In genomic region chr3:50350213-50350526, GRCh38 we compare ENCODE assay signal across 8 cellular contexts. TPM values are rescaled to one million over a fixed set of nuclear protein-coding genes. Genes with fewer than 3 reads are reported as not detected.
A peak's percentile ranks its signal among the peaks of the same experiment; 100 is the strongest.
DNase-seq lines count a peak whose midpoint lies in the region; ATAC-seq and TF ChIP-seq lines count a peak whose summit lies in the region.

No MANE protein-coding gene starts in this region.

- peak overlapping the region; percentile 96 to 100 (median 99) for H3K27ac Mint-ChIP-seq in naive thymus-derived CD4-positive, alpha-beta T cell

- peak overlapping the region; percentile 97 for H3K4me3 ChIP-seq in AG10803 (ENCODE audit: low read length)
- peak overlapping the region; percentile 59 for H3K4me3 ChIP-seq in colonic mucosa
- H3K4me3 ChIP-seq in naive thymus-derived CD4-positive, alpha-beta T cell (ENCODE audit: low read length) = peak overlapping the region; percentile 90

- no peaks in the 10 kb centered on the region for H3K9me3 ChIP-seq in KOPT-K1 (ENCODE audit: insufficient read depth, low read length, poor library complexity, severe bottlenecking)
- H3K9me3 ChIP-seq in colonic mucosa = no peaks in the 10 kb centered on the region
- no peaks in the 10 kb centered on the region for H3K9me3 ChIP-seq in naive thymus-derived CD4-positive, alpha-beta T cell (ENCODE audit: control insufficient read depth in 2 of 3, low read length in 3 of 3)

- TF ChIP-seq CTCF in AG10803 (conservative IDR thresholded peaks at IDR 0.05; ENCODE audit: low read length) = no peak
- no peak for TF ChIP-seq CTCF in colonic mucosa (IDR thresholded peaks at IDR 0.05)

- no peak for ATAC-seq in naive thymus-derived CD4-positive, alpha-beta T cell
- ATAC-seq in GM18861 (IDR thresholded peaks at IDR 0.05; ENCODE audit: unreplicated experiment) = no peak
- no peak for ATAC-seq in GM18511 (IDR thresholded peaks at IDR 0.05; ENCODE audit: unreplicated experiment)

- H3K4me1 ChIP-seq in colonic mucosa = peaks cover 21% of the 10 kb centered on the region
- H3K4me1 ChIP-seq in naive thymus-derived CD4-positive, alpha-beta T cell (ENCODE audit: control insufficient read depth in 2 of 2, insufficient read depth in 2 of 2, low read length in 2 of 2) = peaks cover 32 to 36% of the 10 kb centered on the region in 2 donors

- intact Hi-C loops in colonic mucosa (cut with DNase I) = no loop called here
- intact Hi-C loops in naive thymus-derived CD4-positive, alpha-beta T cell (cut with micrococcal nuclease) = loop anchor here (1.0 to 10.0 kb wide), 15 partner anchors 13 to 1635 kb away; partner anchors contain the start of genes HYAL3 (in 2 of the 2), NAA80 (in 2 of the 2), DCAF1 (in 1 of the 2) and GNAI2 (in 1 of the 2)

- H3K36me3 Mint-ChIP-seq in naive thymus-derived CD4-positive, alpha-beta T cell = peaks cover 0 to 30% (median 7%) of the 10 kb centered on the region in 5 donors

- CTCF ChIA-PET in naive thymus-derived CD4-positive, alpha-beta T cell (lab: Charles Lee) = interaction anchor here (0.6 to 4.5 kb wide), 7 partner anchors 9 to 325 kb away, joined by 3 to 21 read pairs (median 3); partner anchors contain the start of genes DOCK3, HYAL3, NAA80 and RASSF1

- H3K27ac ChIP-seq in KOPT-K1 (ENCODE audit: low read depth, low read length, poor library complexity, severe bottlenecking) (peak overlapping the region; percentile 78), colonic mucosa (peak overlapping the region; percentile 85)
- peak overlapping the region; percentile 93 for H3K27ac ChIP-seq in naive thymus-derived CD4-positive, alpha-beta T cell (ENCODE audit: low read depth, low read length)

- H3K36me3 ChIP-seq in KOPT-K1 (ENCODE audit: insufficient read depth, low read length) = peaks cover 57% of the 10 kb centered on the region
- peaks cover 7% of the 10 kb centered on the region for H3K36me3 ChIP-seq in colonic mucosa
- H3K36me3 ChIP-seq in naive thymus-derived CD4-positive, alpha-beta T cell (ENCODE audit: control insufficient read depth in 2 of 3, insufficient read depth in 3 of 3, low read length in 3 of 3) = peaks cover 0 to 54% (median 0%) of the 10 kb centered on the region in 3 experiments

- DNase-seq in AG10803 (ENCODE audit: low read depth) (no peak), colonic mucosa (no peak), superior temporal gyrus (ENCODE audit: extremely low spot score) (no peak), NCI-H774 (lab: John Stamatoyannopoulos, UW) (no peak)
- no peak for DNase-seq in naive thymus-derived CD4-positive, alpha-beta T cell

- no peaks in the 10 kb centered on the region for H3K27me3 Mint-ChIP-seq in naive thymus-derived CD4-positive, alpha-beta T cell

- POLR2A ChIA-PET in naive thymus-derived CD4-positive, alpha-beta T cell (lab: Charles Lee) = interaction anchor here (0.7 to 34.0 kb wide), 10 partner anchors 6 to 1927 kb away, joined by 3 to 656 read pairs (median 12); partner anchors contain the start of genes C3orf18, CYB561D2, GNAI2 and HEMK1

- peak overlapping the region; percentile 86 to 99 (median 96) for H3K4me3 Mint-ChIP-seq in naive thymus-derived CD4-positive, alpha-beta T cell

- H3K4me1 Mint-ChIP-seq in naive thymus-derived CD4-positive, alpha-beta T cell = peaks cover 19 to 77% (median 61%) of the 10 kb centered on the region in 7 donors

- no peaks in the 10 kb centered on the region for H3K27me3 ChIP-seq in colonic mucosa
- no peaks in the 10 kb centered on the region for H3K27me3 ChIP-seq in naive thymus-derived CD4-positive, alpha-beta T cell (ENCODE audit: control insufficient read depth in 2 of 2, insufficient read depth in 2 of 2, low read length in 2 of 2)

- peak overlapping the region; percentile 71 to 92 for H3K9ac ChIP-seq in colonic mucosa (ENCODE audit: low read depth in 2 of 2, low read length in 2 of 2)

- H3K9me3 Mint-ChIP-seq in naive thymus-derived CD4-positive, alpha-beta T cell = no peaks in the 10 kb centered on the region

RNA-seq across cellular contexts. Expression of gene NPRL2, which starts 0.4 kb away (rescaled TPM):
- 10 to 100 TPM; 23.2 to 29.6 TPM for total RNA-seq in colonic mucosa
- total RNA-seq in naive thymus-derived CD4-positive, alpha-beta T cell = 10 to 100 TPM; 35.3 to 48.9 (median 47.7) TPM
- 10 to 100 TPM; 27.2 to 36.2 TPM for polyA plus RNA-seq in naive thymus-derived CD4-positive, alpha-beta T cell

RNA-seq across cellular contexts. Expression of gene CYB561D2, which starts 0.5 kb away (rescaled TPM):
- 10 to 100 TPM; 30.9 to 46.2 TPM for total RNA-seq in colonic mucosa
- total RNA-seq in naive thymus-derived CD4-positive, alpha-beta T cell = 10 to 100 TPM; 23.3 to 42.6 (median 32.8) TPM
- 10 to 100 TPM; 42.4 to 52.9 TPM for polyA plus RNA-seq in naive thymus-derived CD4-positive, alpha-beta T cell

RNA-seq across cellular contexts. Expression of gene ZMYND10, which starts 4.6 kb away (rescaled TPM):
- total RNA-seq in colonic mucosa = 1 to 10 TPM in 1 of 2 donors, under 1 TPM in 1; 0.37 to 1.5 TPM
- total RNA-seq in naive thymus-derived CD4-positive, alpha-beta T cell = 1 to 10 TPM in 4 of 5 experiments, under 1 TPM in 1; 0.91 to 3.8 (median 2.8) TPM
- under 1 TPM; 0.07 to 0.30 TPM for polyA plus RNA-seq in naive thymus-derived CD4-positive, alpha-beta T cell

RNA-seq across cellular contexts. Expression of gene TMEM115, which starts 9.2 kb away (rescaled TPM):
- 10 to 100 TPM; 42.1 to 45.0 TPM for total RNA-seq in colonic mucosa
- 10 to 100 TPM; 17.7 to 32.4 (median 19.9) TPM for total RNA-seq in naive thymus-derived CD4-positive, alpha-beta T cell
- 10 to 100 TPM; 26.0 to 40.9 TPM for polyA plus RNA-seq in naive thymus-derived CD4-positive, alpha-beta T cell

RNA-seq across cellular contexts. Expression of gene RASSF1, which starts 9.5 kb away (rescaled TPM):
- total RNA-seq in colonic mucosa = 10 to 100 TPM; 20.6 to 28.2 TPM
- 100 to 1,000 TPM in 1 of 5 experiments, 10 to 100 TPM in 4; 39.4 to 105 (median 69.6) TPM for total RNA-seq in naive thymus-derived CD4-positive, alpha-beta T cell
- polyA plus RNA-seq in naive thymus-derived CD4-positive, alpha-beta T cell = 10 to 100 TPM; 32.7 to 47.9 TPM
